Comparison of ENCODE assay signal across 1 cellular context in genomic region chr9:21579209-21579608, GRCh38.
TF ChIP-seq lines count a peak whose summit lies in the region.

No MANE protein-coding gene starts in this region.

TF ChIP-seq in IMR-90, 13 proteins besides CTCF, POLR2A, EP300 and RAD21 (continued from another document):
- TF ChIP-seq ELK1 (IDR thresholded peaks at IDR 0.05; ENCODE audit: borderline replicate concordance, low read depth, low read length) = no peak
- no peak for TF ChIP-seq MAZ (IDR thresholded peaks at IDR 0.05; ENCODE audit: borderline replicate concordance, low read depth, low read length)
- no peak for TF ChIP-seq SMC3 (IDR thresholded peaks at IDR 0.05; ENCODE audit: low read depth, low read length)
- TF ChIP-seq NFE2L2 (IDR thresholded peaks at IDR 0.05; ENCODE audit: low read depth, low read length) = no peak
- no peak for TF ChIP-seq USF2 (IDR thresholded peaks at IDR 0.05; ENCODE audit: low read depth, low read length)
- TF ChIP-seq CEBPB (IDR thresholded peaks at IDR 0.05; ENCODE audit: low read depth, low read length) = peak; percentile 36; the same call in 1 of the 2 replicates
